9 cellular contexts compared by ENCODE assay signal in the genomic region with DNA sequence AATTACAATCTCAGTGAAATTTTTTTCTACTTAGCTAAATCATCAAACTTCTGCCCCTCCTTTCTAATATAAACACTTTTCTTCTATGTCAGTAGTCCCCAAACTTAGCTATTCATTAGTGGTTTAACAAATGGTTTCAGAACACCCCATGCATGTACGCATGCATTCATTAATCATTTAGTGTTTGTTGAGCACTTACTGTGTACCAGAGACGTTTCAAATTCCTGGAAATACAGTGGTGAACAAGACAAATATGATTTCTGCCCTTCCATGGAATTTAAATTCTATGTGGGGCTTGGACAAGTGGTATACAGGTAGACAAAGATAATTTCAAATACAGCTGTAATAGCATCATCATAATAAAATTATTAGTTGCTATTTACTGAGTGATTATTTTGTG. TPM values are rescaled to one million over a fixed set of nuclear protein-coding genes. Genes with fewer than 3 reads are reported as not detected.
DNase-seq lines count a peak whose midpoint lies in the region; ATAC-seq and TF ChIP-seq lines count a peak whose summit lies in the region.
"Had no signal": no experiment of that assay in that cellular context is flagged by ENCODE, and none has a peak within 500 bp of the region (broad histone marks: within the 10 kb centered on the region; RNA-seq: fewer than 3 reads in every experiment).

No MANE protein-coding gene starts in this region.

- H3K4me3 ChIP-seq in foreskin fibroblast (ENCODE audit: low read depth in 1 of 2, low read length in 2 of 2) (peak overlapping the region; percentile 74 to 85), skeletal muscle satellite cell (ENCODE audit: low read length) (peak overlapping the region; percentile 81), brain microvascular endothelial cell (ENCODE audit: low read depth, low read length) (no peak overlapping the region)

- ATAC-seq in WTC11 (no peak), GM18909 (IDR thresholded peaks at IDR 0.05; ENCODE audit: poor library complexity, unreplicated experiment) (no peak)

- peak overlapping the region; percentile 90 for H3K4me3 Mint-ChIP-seq in activated CD4-positive, alpha-beta T cell treated with anti-CD3 and anti-CD28 coated beads, Interleukin-2, amount 10 ng/mL, durations not matched to agents 24 days and 14 days
- peak overlapping the region; percentile 79 for H3K4me3 Mint-ChIP-seq in WTC11

- H3K27me3 ChIP-seq in skeletal muscle satellite cell (ENCODE audit: control insufficient read depth, insufficient read depth, low read length) (no peaks in the 10 kb centered on the region), brain microvascular endothelial cell (replicated peaks) (no peaks in the 10 kb centered on the region)

- no peak overlapping the region for H3K27ac ChIP-seq in brain microvascular endothelial cell

- no peak for DNase-seq in activated CD4-positive, alpha-beta T cell treated with anti-CD3 and anti-CD28 coated beads, Interleukin-2, amount 10 ng/mL, durations not matched to agents 24 days and 14 days
- DNase-seq in activated CD4-positive, alpha-beta T cell treated with anti-CD3 and anti-CD28 coated beads, Interleukin-2, amount 50 U/mL, for 48 hours = no peak
- DNase-seq in WTC11 (ENCODE audit: low spot score) = no peak
- DNase-seq in foreskin fibroblast = no peak
- no peak for DNase-seq in brain microvascular endothelial cell
- DNase-seq in NK-92 (lab: John Stamatoyannopoulos, UW; ENCODE audit: unreplicated experiment) = no peak
- DNase-seq: stimulated activated CD4-positive, alpha-beta T cell treated with anti-CD3 and anti-CD28 coated beads, Interleukin-15, amount 100 ng/mL, for 24 hours had no signal

- TF ChIP-seq CTCF in WTC11 (IDR thresholded peaks at IDR 0.05) = no peak
- TF ChIP-seq CTCF in foreskin fibroblast (IDR thresholded peaks at IDR 0.05; ENCODE audit: low read depth, low read length) = no peak
- TF ChIP-seq CTCF in brain microvascular endothelial cell (IDR thresholded peaks at IDR 0.05; ENCODE audit: low read depth, low read length, missing control alignments) = no peak

- POLR2A ChIA-PET in WTC11 (lab: Charles Lee) = interaction anchor here (0.6 kb wide), 1 partner anchor 80 kb away, joined by 4 read pairs; no protein-coding TSS in a partner anchor

- peak overlapping the region; percentile 60 for H3K27ac Mint-ChIP-seq in activated CD4-positive, alpha-beta T cell treated with anti-CD3 and anti-CD28 coated beads, Interleukin-2, amount 10 ng/mL, durations not matched to agents 24 days and 14 days
- H3K27ac Mint-ChIP-seq in WTC11 = no peak overlapping the region

- intact Hi-C loops in activated CD4-positive, alpha-beta T cell treated with anti-CD3 and anti-CD28 coated beads, Interleukin-2, amount 10 ng/mL, durations not matched to agents 24 days and 14 days (cut with micrococcal nuclease) = no loop called here

- H3K4me1 ChIP-seq in skeletal muscle satellite cell (ENCODE audit: control insufficient read depth, insufficient read depth, low read length) = peaks cover 17% of the 10 kb centered on the region

- H3K27me3 Mint-ChIP-seq in activated CD4-positive, alpha-beta T cell treated with anti-CD3 and anti-CD28 coated beads, Interleukin-2, amount 10 ng/mL, durations not matched to agents 24 days and 14 days = no peaks in the 10 kb centered on the region
- H3K27me3 Mint-ChIP-seq in WTC11 (ENCODE audit: low read depth) = no peaks in the 10 kb centered on the region

- in situ Hi-C loops in brain microvascular endothelial cell (cut with HindIII; ENCODE audit: low pct_ligation_motif_present, low sequenced_read_pairs) = no loop called here

- H3K36me3 Mint-ChIP-seq in activated CD4-positive, alpha-beta T cell treated with anti-CD3 and anti-CD28 coated beads, Interleukin-2, amount 10 ng/mL, durations not matched to agents 24 days and 14 days (ENCODE audit: low read depth) = peaks cover 3% of the 10 kb centered on the region
- H3K36me3 Mint-ChIP-seq in WTC11 = no peaks in the 10 kb centered on the region

- H3K9me3 ChIP-seq in skeletal muscle satellite cell (replicated peaks; ENCODE audit: low read length) = no peaks in the 10 kb centered on the region

- no peaks in the 10 kb centered on the region for H3K9me3 Mint-ChIP-seq in activated CD4-positive, alpha-beta T cell treated with anti-CD3 and anti-CD28 coated beads, Interleukin-2, amount 10 ng/mL, durations not matched to agents 24 days and 14 days
- no peaks in the 10 kb centered on the region for H3K9me3 Mint-ChIP-seq in WTC11

- peaks cover 20% of the 10 kb centered on the region for H3K4me1 Mint-ChIP-seq in activated CD4-positive, alpha-beta T cell treated with anti-CD3 and anti-CD28 coated beads, Interleukin-2, amount 10 ng/mL, durations not matched to agents 24 days and 14 days
- peaks cover 36% of the 10 kb centered on the region for H3K4me1 Mint-ChIP-seq in WTC11

- H3K9ac ChIP-seq in skeletal muscle satellite cell (ENCODE audit: low read depth, low read length) = peak overlapping the region; percentile 93

- H3K4me2 ChIP-seq in skeletal muscle satellite cell (ENCODE audit: low read length) = peak overlapping the region; percentile 86

- CTCF ChIA-PET in WTC11 (lab: Charles Lee) = no interaction called here

- H3K36me3 ChIP-seq in skeletal muscle satellite cell (ENCODE audit: insufficient read depth, low read length) (no peaks in the 10 kb centered on the region), brain microvascular endothelial cell (replicated peaks) (no peaks in the 10 kb centered on the region)

TF ChIP-seq in WTC11, 78 proteins besides CTCF, POLR2A, EP300 and RAD21:
- TF ChIP-seq, protein P1, sequence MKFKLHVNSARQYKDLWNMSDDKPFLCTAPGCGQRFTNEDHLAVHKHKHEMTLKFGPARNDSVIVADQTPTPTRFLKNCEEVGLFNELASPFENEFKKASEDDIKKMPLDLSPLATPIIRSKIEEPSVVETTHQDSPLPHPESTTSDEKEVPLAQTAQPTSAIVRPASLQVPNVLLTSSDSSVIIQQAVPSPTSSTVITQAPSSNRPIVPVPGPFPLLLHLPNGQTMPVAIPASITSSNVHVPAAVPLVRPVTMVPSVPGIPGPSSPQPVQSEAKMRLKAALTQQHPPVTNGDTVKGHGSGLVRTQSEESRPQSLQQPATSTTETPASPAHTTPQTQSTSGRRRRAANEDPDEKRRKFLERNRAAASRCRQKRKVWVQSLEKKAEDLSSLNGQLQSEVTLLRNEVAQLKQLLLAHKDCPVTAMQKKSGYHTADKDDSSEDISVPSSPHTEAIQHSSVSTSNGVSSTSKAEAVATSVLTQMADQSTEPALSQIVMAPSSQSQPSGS (CRISPR knock-in tag; IDR thresholded peaks at IDR 0.05; ENCODE audit: borderline replicate concordance, low read depth) = no peak
TF ChIP-seq in WTC11: peak in this region for 0.

RNA-seq across cellular contexts. Expression of a gene that starts 1.5 kb away (rescaled TPM):
- total RNA-seq in activated CD4-positive, alpha-beta T cell treated with anti-CD3 and anti-CD28 coated beads, Interleukin-2, amount 10 ng/mL, durations not matched to agents 24 days and 14 days = 18.2 and 19.0 TPM in 2 replicates
- 11.5 to 12.0 TPM (median 11.5 TPM) in 3 replicates for total RNA-seq in WTC11 (2021)
- total RNA-seq in skeletal muscle satellite cell (2012; rRNA removed) = 10.4 and 11.6 TPM in 2 replicates
